Comparison of ENCODE assay signal across 8 cellular contexts in the genomic region with DNA sequence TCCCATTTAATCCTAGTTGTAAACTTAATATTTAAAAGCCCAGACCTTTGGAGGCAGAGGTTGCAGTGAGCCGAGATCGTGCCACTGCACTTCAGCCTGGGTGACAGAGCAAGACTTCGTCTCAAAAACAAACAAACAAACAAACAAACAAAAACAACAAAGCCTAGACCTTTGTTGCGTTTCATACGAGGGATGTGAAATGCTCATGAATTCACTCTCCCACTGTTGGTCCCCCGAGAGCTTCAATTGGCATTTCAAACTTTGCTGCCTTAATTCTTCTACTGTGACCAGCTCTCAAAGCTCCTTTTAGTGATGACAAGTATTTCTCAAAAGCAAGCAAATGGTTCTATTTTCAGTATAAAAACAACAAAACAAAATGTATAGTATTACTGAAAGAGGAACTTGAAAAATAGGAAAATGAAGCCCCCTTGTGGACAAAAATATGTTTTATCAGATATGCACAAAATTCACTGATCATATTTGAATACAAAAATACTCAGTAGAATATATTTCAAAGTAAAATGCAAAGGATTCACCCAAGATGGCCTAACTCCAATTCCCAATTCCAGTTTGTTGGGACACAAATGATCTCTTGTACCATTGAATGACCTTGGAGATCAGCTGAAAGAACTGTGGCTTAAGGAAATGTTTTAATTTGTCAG.
DNase-seq lines count a peak whose midpoint lies in the region; ATAC-seq and TF ChIP-seq lines count a peak whose summit lies in the region.

No MANE protein-coding gene starts in this region.

- H3K36me3 Mint-ChIP-seq in CD14-positive monocyte (peaks cover 0 to 3% of the 10 kb centered on the region in 2 donors), HFFc6 (ENCODE audit: low read depth) (no peaks in the 10 kb centered on the region), neural progenitor cell (no peaks in the 10 kb centered on the region)

- peak overlapping the region; percentile 96 for H2AFZ ChIP-seq in neural progenitor cell (replicated peaks)

- H3K4me1 Mint-ChIP-seq in CD14-positive monocyte, result peaks cover 11% of the 10 kb centered on the region
- peaks cover 44% of the 10 kb centered on the region for H3K4me1 Mint-ChIP-seq in HFFc6 (ENCODE audit: low read depth)
- peaks cover 29% of the 10 kb centered on the region for H3K4me1 Mint-ChIP-seq in neural progenitor cell

- H3K9ac ChIP-seq in neural progenitor cell, result no peak overlapping the region

- H3K27me3 ChIP-seq in neural progenitor cell (no peaks in the 10 kb centered on the region), WERI-Rb-1 (ENCODE audit: insufficient read depth, low read depth, severe bottlenecking) (no peaks in the 10 kb centered on the region)

- H3K4me3 Mint-ChIP-seq in CD14-positive monocyte, result peak overlapping the region; percentile 20 to 79
- H3K4me3 Mint-ChIP-seq in HFFc6, result peak overlapping the region; percentile 28
- H3K4me3 Mint-ChIP-seq in neural progenitor cell, result no peak overlapping the region

- H3K27ac Mint-ChIP-seq in CD14-positive monocyte (peak overlapping the region in 5 of 7 donors; percentile 48 to 90 (median 71)), HFFc6 (peak overlapping the region; percentile 48), neural progenitor cell (peak overlapping the region; percentile 89)

- ATAC-seq in SK-N-SH treated with all-trans-retinoic acid at 6 μM for 48 hours (peak; percentile 73), GM19324 (IDR thresholded peaks at IDR 0.05; ENCODE audit: low FRiP score, unreplicated experiment) (no peak), GM19023 (IDR thresholded peaks at IDR 0.05; ENCODE audit: unreplicated experiment) (no peak)

- H3F3A ChIP-seq in neural progenitor cell (ENCODE audit: low read depth), result no peaks in the 10 kb centered on the region

- no peaks in the 10 kb centered on the region for H4K20me1 ChIP-seq in neural progenitor cell (ENCODE audit: low read depth)

- intact Hi-C loops in CD14-positive monocyte (cut with micrococcal nuclease), result loop anchor here (2.0 to 10.0 kb wide), 3 partner anchors 90 to 328 kb away; partner anchors contain the start of gene SNX18 (in 2 of the 2)

- DNase-seq in CD14-positive monocyte (ENCODE audit: low spot score), result no peak
- DNase-seq in HFFc6, result peak; percentile 60
- DNase-seq in fibroblast of gingiva (ENCODE audit: low read depth), result peak; percentile 81
- DNase-seq in neural progenitor cell (ENCODE audit: low spot score), result peak; percentile 38
- DNase-seq in WERI-Rb-1, result no peak

- TF ChIP-seq CTCF in CD14-positive monocyte (IDR thresholded peaks at IDR 0.05) (peak; percentile 77), HFFc6 (IDR thresholded peaks at IDR 0.05) (peak; percentile 95), neural progenitor cell (IDR thresholded peaks at IDR 0.05) (peak; percentile 74), WERI-Rb-1 (IDR thresholded peaks at IDR 0.05; ENCODE audit: low read depth, low read length) (no peak)

- H3K4me1 ChIP-seq in neural progenitor cell, result no peaks in the 10 kb centered on the region

- H3K4me3 ChIP-seq in neural progenitor cell (no peak overlapping the region), WERI-Rb-1 (ENCODE audit: low read depth, low read length) (no peak overlapping the region)

- H3K36me3 ChIP-seq in neural progenitor cell (no peaks in the 10 kb centered on the region), WERI-Rb-1 (no peaks in the 10 kb centered on the region)

- no peak overlapping the region for H3K4me2 ChIP-seq in neural progenitor cell

- H3K79me2 ChIP-seq in neural progenitor cell (ENCODE audit: low read depth), result no peaks in the 10 kb centered on the region

- H3K9me3 Mint-ChIP-seq in CD14-positive monocyte (no peaks in the 10 kb centered on the region), HFFc6 (no peaks in the 10 kb centered on the region), neural progenitor cell (no peaks in the 10 kb centered on the region)

- peaks cover 0 to 5% (median 3%) of the 10 kb centered on the region in 3 donors for H3K27me3 Mint-ChIP-seq in CD14-positive monocyte (ENCODE audit: low read depth in 3 of 3)
- peaks cover 5% of the 10 kb centered on the region; the same call in 1 of the 2 replicates for H3K27me3 Mint-ChIP-seq in HFFc6 (ENCODE audit: insufficient read depth)
- no peaks in the 10 kb centered on the region for H3K27me3 Mint-ChIP-seq in neural progenitor cell (ENCODE audit: insufficient read depth, low read depth)

- H3K9me3 ChIP-seq in neural progenitor cell (ENCODE audit: low read depth) (no peaks in the 10 kb centered on the region), WERI-Rb-1 (ENCODE audit: severe bottlenecking) (no peaks in the 10 kb centered on the region)

- H3K27ac ChIP-seq in neural progenitor cell (no peak overlapping the region), WERI-Rb-1 (no peak overlapping the region)

TF ChIP-seq in SK-N-SH treated with all-trans-retinoic acid at 6 μM for 48 hours, 23 proteins besides CTCF, POLR2A, EP300 and RAD21:
- TF ChIP-seq ESRRG (CRISPR knock-in tag; IDR thresholded peaks at IDR 0.05) (no peak), ISL1 (CRISPR knock-in tag; IDR thresholded peaks at IDR 0.05) (no peak), RARB (CRISPR knock-in tag; IDR thresholded peaks at IDR 0.05) (no peak), ZNF565 (CRISPR knock-in tag; conservative IDR thresholded peaks at IDR 0.05; ENCODE audit: low read depth) (no peak), ZNF8 (CRISPR knock-in tag; IDR thresholded peaks at IDR 0.05) (no peak), TCF4 (CRISPR knock-in tag; IDR thresholded peaks at IDR 0.05; ENCODE audit: borderline replicate concordance) (no peak), OSR1 (CRISPR knock-in tag; IDR thresholded peaks at IDR 0.05) (no peak), ZFP3 (CRISPR knock-in tag; IDR thresholded peaks at IDR 0.05) (no peak), CSRNP3 (CRISPR knock-in tag; IDR thresholded peaks at IDR 0.05) (no peak), SNAI2 (CRISPR knock-in tag; IDR thresholded peaks at IDR 0.05) (no peak), CSDC2 (CRISPR knock-in tag; IDR thresholded peaks at IDR 0.05) (no peak), PPARA (CRISPR knock-in tag; IDR thresholded peaks at IDR 0.05; ENCODE audit: borderline replicate concordance) (no peak), ZC3H10 (CRISPR knock-in tag; IDR thresholded peaks at IDR 0.05) (no peak)
- TF ChIP-seq, protein P1, sequence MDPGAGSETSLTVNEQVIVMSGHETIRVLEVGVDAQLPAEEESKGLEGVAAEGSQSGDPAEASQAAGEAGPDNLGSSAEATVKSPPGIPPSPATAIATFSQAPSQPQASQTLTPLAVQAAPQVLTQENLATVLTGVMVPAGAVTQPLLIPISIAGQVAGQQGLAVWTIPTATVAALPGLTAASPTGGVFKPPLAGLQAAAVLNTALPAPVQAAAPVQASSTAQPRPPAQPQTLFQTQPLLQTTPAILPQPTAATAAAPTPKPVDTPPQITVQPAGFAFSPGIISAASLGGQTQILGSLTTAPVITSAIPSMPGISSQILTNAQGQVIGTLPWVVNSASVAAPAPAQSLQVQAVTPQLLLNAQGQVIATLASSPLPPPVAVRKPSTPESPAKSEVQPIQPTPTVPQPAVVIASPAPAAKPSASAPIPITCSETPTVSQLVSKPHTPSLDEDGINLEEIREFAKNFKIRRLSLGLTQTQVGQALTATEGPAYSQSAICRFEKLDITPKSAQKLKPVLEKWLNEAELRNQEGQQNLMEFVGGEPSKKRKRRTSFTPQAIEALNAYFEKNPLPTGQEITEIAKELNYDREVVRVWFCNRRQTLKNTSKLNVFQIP (CRISPR knock-in tag; IDR thresholded peaks at IDR 0.05; ENCODE audit: borderline replicate concordance, low read depth), result no peak
- TF ChIP-seq, protein P2, sequence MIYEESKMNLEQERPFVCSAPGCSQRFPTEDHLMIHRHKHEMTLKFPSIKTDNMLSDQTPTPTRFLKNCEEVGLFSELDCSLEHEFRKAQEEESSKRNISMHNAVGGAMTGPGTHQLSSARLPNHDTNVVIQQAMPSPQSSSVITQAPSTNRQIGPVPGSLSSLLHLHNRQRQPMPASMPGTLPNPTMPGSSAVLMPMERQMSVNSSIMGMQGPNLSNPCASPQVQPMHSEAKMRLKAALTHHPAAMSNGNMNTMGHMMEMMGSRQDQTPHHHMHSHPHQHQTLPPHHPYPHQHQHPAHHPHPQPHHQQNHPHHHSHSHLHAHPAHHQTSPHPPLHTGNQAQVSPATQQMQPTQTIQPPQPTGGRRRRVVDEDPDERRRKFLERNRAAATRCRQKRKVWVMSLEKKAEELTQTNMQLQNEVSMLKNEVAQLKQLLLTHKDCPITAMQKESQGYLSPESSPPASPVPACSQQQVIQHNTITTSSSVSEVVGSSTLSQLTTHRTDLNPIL (CRISPR knock-in tag; IDR thresholded peaks at IDR 0.05; ENCODE audit: low read depth), result no peak
- TF ChIP-seq, protein P3, sequence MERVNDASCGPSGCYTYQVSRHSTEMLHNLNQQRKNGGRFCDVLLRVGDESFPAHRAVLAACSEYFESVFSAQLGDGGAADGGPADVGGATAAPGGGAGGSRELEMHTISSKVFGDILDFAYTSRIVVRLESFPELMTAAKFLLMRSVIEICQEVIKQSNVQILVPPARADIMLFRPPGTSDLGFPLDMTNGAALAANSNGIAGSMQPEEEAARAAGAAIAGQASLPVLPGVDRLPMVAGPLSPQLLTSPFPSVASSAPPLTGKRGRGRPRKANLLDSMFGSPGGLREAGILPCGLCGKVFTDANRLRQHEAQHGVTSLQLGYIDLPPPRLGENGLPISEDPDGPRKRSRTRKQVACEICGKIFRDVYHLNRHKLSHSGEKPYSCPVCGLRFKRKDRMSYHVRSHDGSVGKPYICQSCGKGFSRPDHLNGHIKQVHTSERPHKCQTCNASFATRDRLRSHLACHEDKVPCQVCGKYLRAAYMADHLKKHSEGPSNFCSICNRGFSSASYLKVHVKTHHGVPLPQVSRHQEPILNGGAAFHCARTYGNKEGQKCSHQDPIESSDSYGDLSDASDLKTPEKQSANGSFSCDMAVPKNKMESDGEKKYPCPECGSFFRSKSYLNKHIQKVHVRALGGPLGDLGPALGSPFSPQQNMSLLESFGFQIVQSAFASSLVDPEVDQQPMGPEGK (CRISPR knock-in tag; IDR thresholded peaks at IDR 0.05; ENCODE audit: borderline replicate concordance), result no peak

Comparison
In these comparisons a context has a peak if more than half of its experiments do, and no peak if none do; other contexts are left out.
1. DNase-seq: peak in HFFc6 (single experiment), fibroblast of gingiva (single experiment) and neural progenitor cell (single experiment); none in CD14-positive monocyte (single experiment) and WERI-Rb-1 (single experiment).
2. Peak in every context shown above with its lines, with median percentiles within 50 percentile points of each other: H3K27ac Mint-ChIP-seq.